In the genomic region with DNA sequence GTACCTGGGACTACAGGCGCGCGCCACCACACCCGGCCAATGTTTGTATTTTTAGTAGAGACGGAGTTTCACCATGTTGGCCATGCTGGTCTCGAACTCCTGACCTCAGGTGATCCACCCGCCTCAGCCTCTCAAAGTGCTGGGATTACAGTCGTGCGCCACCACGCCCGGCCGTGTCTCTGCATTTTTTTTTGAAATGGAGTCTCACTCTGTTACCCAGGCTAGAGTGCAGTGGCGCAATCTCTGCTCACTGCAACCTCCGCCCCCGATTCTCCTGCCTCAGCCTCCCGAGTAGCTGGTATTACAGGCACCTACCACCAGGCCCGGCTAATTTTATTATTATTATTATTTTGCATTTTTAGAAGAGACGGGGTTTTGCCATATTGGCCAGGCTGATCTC, we compare ENCODE assay signal across 3 cellular contexts. TPM values are rescaled to one million over a fixed set of nuclear protein-coding genes. Genes with fewer than 3 reads are reported as not detected.
"Had no signal": no experiment of that assay in that cellular context is flagged by ENCODE, and none has a peak within 500 bp of the region (broad histone marks: within the 10 kb centered on the region; RNA-seq: fewer than 3 reads in every experiment).

No MANE protein-coding gene starts in this region.

RNA-seq across cellular contexts. Expression of a gene that starts 47.3 kb away (rescaled TPM):
- total RNA-seq: LHCN-M2, MCF 10A, NCI-H460 had no signal
